14 cellular contexts compared by ENCODE assay signal in genomic region chr14:54252072-54252730, GRCh38.
A peak's percentile ranks its signal among the peaks of the same experiment; 100 is the strongest.
DNase-seq lines count a peak whose midpoint lies in the region; ATAC-seq, FAIRE-seq and TF ChIP-seq lines count a peak whose summit lies in the region.
"Had no signal": no experiment of that assay in that cellular context is flagged by ENCODE, and none has a peak within 500 bp of the region (broad histone marks: within the 10 kb centered on the region; RNA-seq: fewer than 3 reads in every experiment).

No MANE protein-coding gene starts in this region.

- TF ChIP-seq CTCF in fibroblast of pulmonary artery (IDR thresholded peaks at IDR 0.05; ENCODE audit: low read length, missing control alignments): no peak

- DNase-seq in GM23248: peak; percentile 76
- peak; percentile 73 to 79 for DNase-seq in SJSA1 (ENCODE audit: low read depth in 1 of 2, low spot score in 2 of 2)
- DNase-seq in fibroblast of pulmonary artery (ENCODE audit: low read depth): peak; percentile 59
- DNase-seq in skeletal muscle cell (ENCODE audit: low read depth): peak; percentile 46
- no peak for DNase-seq in activated naive CD4-positive, alpha-beta T cell treated with anti-CD3 and anti-CD28 coated beads, Interleukin-2, amount 10 ng/mL, durations not matched to agents 7 days and 5 days
- no peak for DNase-seq in effector memory CD8-positive, alpha-beta T cell
- DNase-seq in cerebellar cortex (ENCODE audit: low spot score): no peak
- no peak for DNase-seq in GM12892 (ENCODE audit: insufficient read length)
- DNase-seq: activated naive CD4-positive, alpha-beta T cell treated with Interleukin-2 at 50 U/mL for 16 hours; DND-41; KBM-7; NCI-H345; nucleus accumbens had no signal

- peaks cover 28% of the 10 kb centered on the region for H3K27me3 Mint-ChIP-seq in activated naive CD4-positive, alpha-beta T cell treated with anti-CD3 and anti-CD28 coated beads, Interleukin-2, amount 10 ng/mL, durations not matched to agents 7 days and 5 days
- H3K27me3 Mint-ChIP-seq in effector memory CD8-positive, alpha-beta T cell: peaks cover 40 to 66% of the 10 kb centered on the region in 2 donors

- H3K27me3 ChIP-seq in GM23248 (replicated peaks; ENCODE audit: insufficient read depth) (no peaks in the 10 kb centered on the region), SJSA1 (replicated peaks) (no peaks in the 10 kb centered on the region)

- no peaks in the 10 kb centered on the region for H3K36me3 ChIP-seq in GM23248 (ENCODE audit: low read depth)
- no peaks in the 10 kb centered on the region for H3K36me3 ChIP-seq in SJSA1

- H3K4me1 ChIP-seq in GM23248 (ENCODE audit: insufficient read depth) (peaks cover 46% of the 10 kb centered on the region), SJSA1 (replicated peaks) (peaks cover 38% of the 10 kb centered on the region)

- no peak for ATAC-seq in effector memory CD8-positive, alpha-beta T cell (replicated peaks)

- H4K20me1 ChIP-seq in GM23248 (ENCODE audit: insufficient read depth): no peaks in the 10 kb centered on the region

- no peak overlapping the region for H3K4me3 Mint-ChIP-seq in activated naive CD4-positive, alpha-beta T cell treated with anti-CD3 and anti-CD28 coated beads, Interleukin-2, amount 10 ng/mL, durations not matched to agents 7 days and 5 days
- H3K4me3 Mint-ChIP-seq in effector memory CD8-positive, alpha-beta T cell: no peak overlapping the region

- no peak overlapping the region for H3K4me3 ChIP-seq in GM23248
- no peak overlapping the region for H3K4me3 ChIP-seq in SJSA1
- no peak overlapping the region for H3K4me3 ChIP-seq in fibroblast of pulmonary artery (replicated peaks; ENCODE audit: low read depth, low read length)
- H3K4me3 ChIP-seq in skeletal muscle cell (ENCODE audit: low read depth, low read length): no peak overlapping the region
- H3K4me3 ChIP-seq: SK-N-MC had no signal

- H3K9me3 Mint-ChIP-seq in activated naive CD4-positive, alpha-beta T cell treated with anti-CD3 and anti-CD28 coated beads, Interleukin-2, amount 10 ng/mL, durations not matched to agents 7 days and 5 days: no peaks in the 10 kb centered on the region
- no peaks in the 10 kb centered on the region for H3K9me3 Mint-ChIP-seq in effector memory CD8-positive, alpha-beta T cell

- H3K9me3 ChIP-seq in GM23248 (ENCODE audit: low read depth) (no peaks in the 10 kb centered on the region), SJSA1 (replicated peaks) (no peaks in the 10 kb centered on the region)

- H3K9ac ChIP-seq in GM23248: no peak overlapping the region

- FAIRE-seq in GM12892 (lab: Jason Lieb, UNC): no peak

- peak overlapping the region; percentile 51 for H3K4me2 ChIP-seq in GM23248 (ENCODE audit: unreplicated experiment)

- no peaks in the 10 kb centered on the region for H3K36me3 Mint-ChIP-seq in activated naive CD4-positive, alpha-beta T cell treated with anti-CD3 and anti-CD28 coated beads, Interleukin-2, amount 10 ng/mL, durations not matched to agents 7 days and 5 days
- no peaks in the 10 kb centered on the region for H3K36me3 Mint-ChIP-seq in effector memory CD8-positive, alpha-beta T cell (ENCODE audit: insufficient read depth)

- H2AFZ ChIP-seq in GM23248: no peak overlapping the region

- CTCF ChIA-PET in activated naive CD4-positive, alpha-beta T cell treated with anti-CD3 and anti-CD28 coated beads, Interleukin-2, amount 10 ng/mL, durations not matched to agents 7 days and 5 days (lab: Charles Lee): no interaction called here

- TF ChIP-seq POLR2A in GM12892 (IDR thresholded peaks at IDR 0.05; ENCODE audit: low read depth, low read length): no peak

- no peak overlapping the region for H3K27ac ChIP-seq in GM23248
- peak overlapping the region; percentile 66 for H3K27ac ChIP-seq in SJSA1
- H3K27ac ChIP-seq: SK-N-MC had no signal

- in situ Hi-C loops in GM23248 (cut with MboI): no loop called here

- H3K79me2 ChIP-seq in GM23248 (ENCODE audit: insufficient read depth): no peaks in the 10 kb centered on the region

- no peaks in the 10 kb centered on the region for H3K4me1 Mint-ChIP-seq in activated naive CD4-positive, alpha-beta T cell treated with anti-CD3 and anti-CD28 coated beads, Interleukin-2, amount 10 ng/mL, durations not matched to agents 7 days and 5 days
- H3K4me1 Mint-ChIP-seq in effector memory CD8-positive, alpha-beta T cell (ENCODE audit: low read depth in 2 of 2): no peaks in the 10 kb centered on the region

- H3F3A ChIP-seq in GM23248 (ENCODE audit: insufficient read depth): peaks cover 35% of the 10 kb centered on the region

- WGBS in GM23248 (ENCODE audit: low coverage in 1 of 2, low lambda C conversion rate in 2 of 2, missing lambda C conversion rate in 2 of 2), 2 experiments: 28 to 33% methylated on average over 2 of the region's 2 CpGs

- no peaks in the 10 kb centered on the region for H3K9me2 ChIP-seq in GM23248 (ENCODE audit: insufficient read depth)

- H3K27ac Mint-ChIP-seq in activated naive CD4-positive, alpha-beta T cell treated with anti-CD3 and anti-CD28 coated beads, Interleukin-2, amount 10 ng/mL, durations not matched to agents 7 days and 5 days: no peak overlapping the region
- no peak overlapping the region for H3K27ac Mint-ChIP-seq in effector memory CD8-positive, alpha-beta T cell

Comparison
In these comparisons a context has a peak if more than half of its experiments do, and no peak if none do; other contexts are left out.
1. DNase-seq: peak in GM23248 (single experiment), SJSA1 (2 of 2), fibroblast of pulmonary artery (single experiment) and skeletal muscle cell (single experiment); none in activated naive CD4-positive, alpha-beta T cell treated with anti-CD3 and anti-CD28 coated beads, Interleukin-2, amount 10 ng/mL, durations not matched to agents 7 days and 5 days (single experiment), effector memory CD8-positive, alpha-beta T cell (0 of 3), cerebellar cortex (single experiment) and GM12892 (single experiment).